ENCODE assay signal across 1 cellular context in the genomic region with DNA sequence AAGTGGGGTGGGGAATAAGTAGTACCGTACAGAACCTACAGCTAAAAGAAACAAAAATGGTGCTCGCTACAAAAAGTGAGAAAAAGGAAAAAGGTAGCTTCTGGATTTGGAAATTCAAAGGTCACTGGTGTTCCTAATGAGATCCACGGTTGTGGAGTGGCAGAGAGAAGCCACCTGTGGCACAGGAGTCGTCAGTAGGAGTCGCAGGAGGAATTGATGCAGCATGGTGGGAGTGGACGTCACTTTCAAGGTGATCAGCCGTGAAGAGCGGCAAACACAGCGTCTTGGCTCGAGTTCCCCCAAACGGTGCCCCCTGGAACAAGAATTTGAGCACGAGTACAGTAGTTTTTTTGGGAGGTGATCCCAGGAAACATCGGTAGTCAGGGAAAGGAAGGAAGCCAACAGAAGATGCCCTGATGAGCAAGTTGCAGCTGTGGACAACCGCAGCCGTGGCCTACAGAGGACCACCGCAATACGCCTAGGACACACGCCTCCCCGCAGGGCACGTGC.
TF ChIP-seq lines count a peak whose summit lies in the region.

No MANE protein-coding gene starts in this region.

TF ChIP-seq in WTC11, 78 proteins besides CTCF, POLR2A, EP300 and RAD21 (continued from another document):
- TF ChIP-seq, protein P1, sequence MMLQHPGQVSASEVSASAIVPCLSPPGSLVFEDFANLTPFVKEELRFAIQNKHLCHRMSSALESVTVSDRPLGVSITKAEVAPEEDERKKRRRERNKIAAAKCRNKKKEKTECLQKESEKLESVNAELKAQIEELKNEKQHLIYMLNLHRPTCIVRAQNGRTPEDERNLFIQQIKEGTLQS (CRISPR knock-in tag; conservative IDR thresholded peaks at IDR 0.05), result no peak
- TF ChIP-seq HMGA2 (CRISPR knock-in tag; IDR thresholded peaks at IDR 0.05) (no peak), NR2C2 (CRISPR knock-in tag; IDR thresholded peaks at IDR 0.05) (no peak), CREM (CRISPR knock-in tag; IDR thresholded peaks at IDR 0.05) (no peak), ZNF263 (CRISPR knock-in tag; IDR thresholded peaks at IDR 0.05; ENCODE audit: low read depth) (no peak)
- TF ChIP-seq, protein P2, sequence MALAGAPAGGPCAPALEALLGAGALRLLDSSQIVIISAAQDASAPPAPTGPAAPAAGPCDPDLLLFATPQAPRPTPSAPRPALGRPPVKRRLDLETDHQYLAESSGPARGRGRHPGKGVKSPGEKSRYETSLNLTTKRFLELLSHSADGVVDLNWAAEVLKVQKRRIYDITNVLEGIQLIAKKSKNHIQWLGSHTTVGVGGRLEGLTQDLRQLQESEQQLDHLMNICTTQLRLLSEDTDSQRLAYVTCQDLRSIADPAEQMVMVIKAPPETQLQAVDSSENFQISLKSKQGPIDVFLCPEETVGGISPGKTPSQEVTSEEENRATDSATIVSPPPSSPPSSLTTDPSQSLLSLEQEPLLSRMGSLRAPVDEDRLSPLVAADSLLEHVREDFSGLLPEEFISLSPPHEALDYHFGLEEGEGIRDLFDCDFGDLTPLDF (CRISPR knock-in tag; IDR thresholded peaks at IDR 0.05), result no peak
- TF ChIP-seq, protein P3, sequence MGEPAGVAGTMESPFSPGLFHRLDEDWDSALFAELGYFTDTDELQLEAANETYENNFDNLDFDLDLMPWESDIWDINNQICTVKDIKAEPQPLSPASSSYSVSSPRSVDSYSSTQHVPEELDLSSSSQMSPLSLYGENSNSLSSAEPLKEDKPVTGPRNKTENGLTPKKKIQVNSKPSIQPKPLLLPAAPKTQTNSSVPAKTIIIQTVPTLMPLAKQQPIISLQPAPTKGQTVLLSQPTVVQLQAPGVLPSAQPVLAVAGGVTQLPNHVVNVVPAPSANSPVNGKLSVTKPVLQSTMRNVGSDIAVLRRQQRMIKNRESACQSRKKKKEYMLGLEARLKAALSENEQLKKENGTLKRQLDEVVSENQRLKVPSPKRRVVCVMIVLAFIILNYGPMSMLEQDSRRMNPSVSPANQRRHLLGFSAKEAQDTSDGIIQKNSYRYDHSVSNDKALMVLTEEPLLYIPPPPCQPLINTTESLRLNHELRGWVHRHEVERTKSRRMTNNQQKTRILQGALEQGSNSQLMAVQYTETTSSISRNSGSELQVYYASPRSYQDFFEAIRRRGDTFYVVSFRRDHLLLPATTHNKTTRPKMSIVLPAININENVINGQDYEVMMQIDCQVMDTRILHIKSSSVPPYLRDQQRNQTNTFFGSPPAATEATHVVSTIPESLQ (CRISPR knock-in tag; IDR thresholded peaks at IDR 0.05), result no peak
- TF ChIP-seq, protein P4, sequence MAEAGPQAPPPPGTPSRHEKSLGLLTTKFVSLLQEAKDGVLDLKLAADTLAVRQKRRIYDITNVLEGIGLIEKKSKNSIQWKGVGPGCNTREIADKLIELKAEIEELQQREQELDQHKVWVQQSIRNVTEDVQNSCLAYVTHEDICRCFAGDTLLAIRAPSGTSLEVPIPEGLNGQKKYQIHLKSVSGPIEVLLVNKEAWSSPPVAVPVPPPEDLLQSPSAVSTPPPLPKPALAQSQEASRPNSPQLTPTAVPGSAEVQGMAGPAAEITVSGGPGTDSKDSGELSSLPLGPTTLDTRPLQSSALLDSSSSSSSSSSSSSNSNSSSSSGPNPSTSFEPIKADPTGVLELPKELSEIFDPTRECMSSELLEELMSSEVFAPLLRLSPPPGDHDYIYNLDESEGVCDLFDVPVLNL (CRISPR knock-in tag; IDR thresholded peaks at IDR 0.05; ENCODE audit: borderline replicate concordance, low read depth), result no peak
TF ChIP-seq in WTC11: peak in this region for 0.
